Comparison of ENCODE assay signal across 24 cellular contexts in genomic region chr10:3236644-3237043, GRCh38.
"Had no signal": no experiment of that assay in that cellular context is flagged by ENCODE, and none has a peak within 500 bp of the region (broad histone marks: within the 10 kb centered on the region; RNA-seq: fewer than 3 reads in every experiment).

No MANE protein-coding gene starts in this region.

- H3K9ac ChIP-seq: SK-N-SH had no signal

- H3K27ac Mint-ChIP-seq: activated CD8-positive, alpha-beta T cell treated with anti-CD3 and anti-CD28 coated beads, Interleukin-2, amount 10 ng/mL, durations not matched to agents 7 days and 5 days; activated naive CD4-positive, alpha-beta T cell treated with anti-CD3 and anti-CD28 coated beads for 36 hours; activated naive CD8-positive, alpha-beta T cell treated with anti-CD3 and anti-CD28 coated beads, Interleukin-2, amount 10 ng/mL, durations not matched to agents 7 days and 5 days had no signal

- H3K4me3 ChIP-seq: SJCRH30 had no signal

- H3K4me3 Mint-ChIP-seq: activated CD8-positive, alpha-beta T cell treated with anti-CD3 and anti-CD28 coated beads, Interleukin-2, amount 10 ng/mL, durations not matched to agents 7 days and 5 days; activated naive CD4-positive, alpha-beta T cell treated with anti-CD3 and anti-CD28 coated beads for 36 hours; activated naive CD8-positive, alpha-beta T cell treated with anti-CD3 and anti-CD28 coated beads, Interleukin-2, amount 10 ng/mL, durations not matched to agents 7 days and 5 days; activated T-cell treated with anti-CD3 and anti-CD28 coated beads, Interleukin-2, amount 50 U/mL, for 4 hours; central memory CD8-positive, alpha-beta T cell had no signal

- H3K27me3 ChIP-seq: SJCRH30 had no signal

- H3K9me3 ChIP-seq: SJCRH30, SK-N-SH had no signal

- ATAC-seq: activated CD4-positive, CD25-positive, alpha-beta regulatory T cell treated with anti-CD3 and anti-CD28 coated beads, Interleukin-2, amount 50 U/mL, for 24 hours; activated CD8-positive, alpha-beta T cell treated with anti-CD3 and anti-CD28 coated beads, Interleukin-2, amount 10 ng/mL, durations not matched to agents 7 days and 5 days; activated T-cell treated with anti-CD3 and anti-CD28 coated beads, Interleukin-2, amount 50 U/mL, for 4 hours; Right ventricle myocardium inferior had no signal

- H3K27ac ChIP-seq: SJCRH30 had no signal

- DNase-seq: activated CD4-positive, alpha-beta T cell treated with anti-CD3 and anti-CD28 coated beads for 4 hours; activated CD4-positive, alpha-beta T cell treated with anti-CD3 and anti-CD28 coated beads, Interleukin-2, amount 50 U/mL, for 4 hours; activated CD8-positive, alpha-beta T cell treated with anti-CD3 and anti-CD28 coated beads, Interleukin-2, amount 10 ng/mL, durations not matched to agents 7 days and 5 days; activated effector memory CD4-positive, alpha-beta T cell treated with anti-CD3 and anti-CD28 coated beads, Interleukin-2, amount 50 U/mL, for 16 hours; activated naive CD4-positive, alpha-beta T cell treated with anti-CD3 and anti-CD28 coated beads for 36 hours; activated naive CD8-positive, alpha-beta T cell treated with anti-CD3 and anti-CD28 coated beads, Interleukin-2, amount 10 ng/mL, durations not matched to agents 7 days and 5 days; activated T-cell treated with anti-CD3 and anti-CD28 coated beads, Interleukin-2, amount 50 U/mL, for 4 hours; IMR-90; Kasumi-1; KBM-7; NCI-H1105 treated with DMSO at 0.1 percent for 48 hours; NCI-H1436 treated with DMSO at 0.1 percent for 48 hours; NCI-H1930; NCI-H2171; NCI-H446 treated with DMSO at 0.1 percent for 48 hours; NCI-H524 treated with DMSO at 0.1 percent for 48 hours; NCI-H748 treated with DMSO at 0.1 percent for 48 hours; RPMI8226; SK-N-SH; SW 1271 had no signal

- H3K4me2 ChIP-seq: SK-N-SH had no signal

- H3K9me3 Mint-ChIP-seq: activated naive CD4-positive, alpha-beta T cell treated with anti-CD3 and anti-CD28 coated beads for 36 hours; activated naive CD8-positive, alpha-beta T cell treated with anti-CD3 and anti-CD28 coated beads, Interleukin-2, amount 10 ng/mL, durations not matched to agents 7 days and 5 days; activated T-cell treated with anti-CD3 and anti-CD28 coated beads, Interleukin-2, amount 50 U/mL, for 4 hours; central memory CD8-positive, alpha-beta T cell had no signal

- H3K36me3 Mint-ChIP-seq: activated naive CD8-positive, alpha-beta T cell treated with anti-CD3 and anti-CD28 coated beads, Interleukin-2, amount 10 ng/mL, durations not matched to agents 7 days and 5 days had no signal

- H3K36me3 ChIP-seq: SJCRH30 had no signal
